19 cellular contexts compared by ENCODE assay signal in the genomic region with DNA sequence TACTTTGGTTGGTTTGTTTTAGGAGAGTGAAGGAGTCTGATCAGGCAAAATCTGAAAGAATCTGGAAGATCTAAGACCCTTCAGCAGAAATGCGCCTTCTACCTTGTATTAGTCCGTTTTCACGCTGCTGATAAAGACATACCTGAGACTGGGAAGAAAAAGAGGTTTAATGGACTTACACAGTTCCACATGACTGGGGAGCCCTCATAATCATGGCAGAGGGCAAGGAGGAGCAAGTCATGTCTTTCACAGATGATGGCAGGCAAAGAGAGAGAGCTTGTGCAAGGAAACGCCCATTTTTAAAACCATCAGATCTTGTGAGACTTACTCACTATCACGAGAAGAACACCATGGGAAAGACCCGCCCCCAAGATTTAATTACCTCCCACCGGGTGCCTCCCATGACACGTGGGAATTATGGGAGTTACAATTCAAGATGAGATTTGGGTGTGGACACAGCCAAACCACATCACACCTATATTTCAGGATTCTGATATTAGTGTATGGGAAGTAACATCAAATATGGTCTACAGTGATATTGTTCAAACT.
DNase-seq lines count a peak whose midpoint lies in the region; ATAC-seq, FAIRE-seq and TF ChIP-seq lines count a peak whose summit lies in the region.
"Had no signal": no experiment of that assay in that cellular context is flagged by ENCODE, and none has a peak within 500 bp of the region (broad histone marks: within the 10 kb centered on the region; RNA-seq: fewer than 3 reads in every experiment).

No MANE protein-coding gene starts in this region.

- peak; percentile 33 for TF ChIP-seq POLR2A in erythroblast (IDR thresholded peaks at IDR 0.05; ENCODE audit: low read length)

- H3F3A ChIP-seq in GM23248 (ENCODE audit: insufficient read depth): peaks cover 30% of the 10 kb centered on the region

- H3K36me3 ChIP-seq in right atrium auricular region (no peaks in the 10 kb centered on the region), pancreas (no peaks in the 10 kb centered on the region), GM23248 (ENCODE audit: low read depth) (no peaks in the 10 kb centered on the region)
- H3K36me3 ChIP-seq: BLaER1 treated with 17β-estradiol and CSF1 and Interleukin-3, amounts not matched to agents 10 nM and 100 nM; SJCRH30 had no signal

- no peaks in the 10 kb centered on the region for H3K9me3 ChIP-seq in right atrium auricular region
- H3K9me3 ChIP-seq in pancreas: no peaks in the 10 kb centered on the region
- H3K9me3 ChIP-seq in GM23248 (ENCODE audit: low read depth): no peaks in the 10 kb centered on the region
- H3K9me3 ChIP-seq: SJCRH30 had no signal

- H3K79me2 ChIP-seq in GM23248 (ENCODE audit: insufficient read depth): no peaks in the 10 kb centered on the region

- no peaks in the 10 kb centered on the region for H4K20me1 ChIP-seq in GM23248 (ENCODE audit: insufficient read depth)
- H4K20me1 ChIP-seq: BLaER1 treated with 17β-estradiol and CSF1 and Interleukin-3, amounts not matched to agents 10 nM and 100 nM had no signal

- intact Hi-C loops in Right ventricle myocardium inferior (cut with DNase I) (loop anchor here (5.0 kb wide), 2 partner anchors 55 to 135 kb away; no protein-coding TSS in a partner anchor), pancreas (cut with DNase I) (no loop called here)

- H3K27ac ChIP-seq in right atrium auricular region (peak overlapping the region; percentile 4 to 69), pancreas (peak overlapping the region; percentile 59 to 86 (median 70)), GM23248 (no peak overlapping the region)
- H3K27ac ChIP-seq: BLaER1 treated with 17β-estradiol and CSF1 and Interleukin-3, amounts not matched to agents 10 nM and 100 nM; PC-9; SJCRH30 had no signal

- H3K4me3 ChIP-seq in right atrium auricular region (no peak overlapping the region), pancreas (no peak overlapping the region), GM23248 (no peak overlapping the region)
- H3K4me3 ChIP-seq: BLaER1 treated with 17β-estradiol and CSF1 and Interleukin-3, amounts not matched to agents 10 nM and 100 nM; PC-9; SJCRH30 had no signal

- FAIRE-seq in pancreas (lab: Jason Lieb, UNC): no peak
- FAIRE-seq in frontal cortex (lab: Jason Lieb, UNC): no peak

- ATAC-seq in Right ventricle myocardium inferior (no peak), pancreas (no peak)
- ATAC-seq: CD8-positive, alpha-beta T cell had no signal

- 61 to 63% methylated on average over 8 of the region's 8 CpGs for WGBS in pancreas, 2 donors
- 89% methylated on average over 8 of the region's 8 CpGs for WGBS in GM23248 (ENCODE audit: low coverage in 1 of 2, low lambda C conversion rate in 2 of 2, missing lambda C conversion rate in 2 of 2), 2 experiments

- H3K4me2 ChIP-seq in GM23248 (ENCODE audit: unreplicated experiment): no peak overlapping the region
- H3K4me2 ChIP-seq: BLaER1 treated with 17β-estradiol and CSF1 and Interleukin-3, amounts not matched to agents 10 nM and 100 nM; PC-9 had no signal

- TF ChIP-seq CTCF in right atrium auricular region (IDR thresholded peaks at IDR 0.05) (no peak), pancreas (IDR thresholded peaks at IDR 0.05) (no peak)

- no peak overlapping the region for H3K9ac ChIP-seq in GM23248
- H3K9ac ChIP-seq: BLaER1 treated with 17β-estradiol and CSF1 and Interleukin-3, amounts not matched to agents 10 nM and 100 nM had no signal

- no peaks in the 10 kb centered on the region for H3K27me3 ChIP-seq in right atrium auricular region
- no peaks in the 10 kb centered on the region for H3K27me3 ChIP-seq in pancreas
- no peaks in the 10 kb centered on the region for H3K27me3 ChIP-seq in GM23248 (replicated peaks; ENCODE audit: insufficient read depth)
- H3K27me3 ChIP-seq: BLaER1 treated with 17β-estradiol and CSF1 and Interleukin-3, amounts not matched to agents 10 nM and 100 nM; SJCRH30 had no signal

- H3K9me2 ChIP-seq in GM23248 (ENCODE audit: insufficient read depth): no peaks in the 10 kb centered on the region

- in situ Hi-C loops in GM23248 (cut with MboI): no loop called here

- peaks cover 0 to 27% of the 10 kb centered on the region in 2 donors for H3K4me1 ChIP-seq in right atrium auricular region
- H3K4me1 ChIP-seq in pancreas: peaks cover 35 to 43% (median 42%) of the 10 kb centered on the region in 3 donors
- H3K4me1 ChIP-seq in GM23248 (ENCODE audit: insufficient read depth): peaks cover 23% of the 10 kb centered on the region

- DNase-seq in right atrium auricular region (ENCODE audit: low spot score): no peak
- no peak for DNase-seq in Right ventricle myocardium inferior (ENCODE audit: missing footprints)
- peak; percentile 65 to 66 for DNase-seq in erythroblast (lab: John Stamatoyannopoulos, UW)
- DNase-seq in pancreas: no peak
- no peak for DNase-seq in GM23248
- DNase-seq in dermis blood vessel endothelial cell: no peak
- no peak for DNase-seq in SHP77 (lab: John Stamatoyannopoulos, UW)
- no peak for DNase-seq in frontal cortex (ENCODE audit: low spot score in 2 of 2)
- DNase-seq: CD8-positive, alpha-beta T cell; DMS79 treated with DMSO at 0.1 percent for 48 hours; H9; NCI-H1048; NCI-H1436; NCI-H1930; NCI-H226; NCI-H524; PC-9; SJCRH30 had no signal

- H2AFZ ChIP-seq in GM23248: no peak overlapping the region
- H2AFZ ChIP-seq: PC-9 had no signal

Comparison
In these comparisons a context has a peak if more than half of its experiments do, and no peak if none do; other contexts are left out.
1. DNase-seq: peak in erythroblast (2 of 2); none in right atrium auricular region (single experiment), Right ventricle myocardium inferior (single experiment), pancreas (0 of 6), GM23248 (single experiment), dermis blood vessel endothelial cell (single experiment), SHP77 (0 of 2) and frontal cortex (0 of 2).